20 cellular contexts compared by ENCODE assay signal in genomic region chr15:62989366-62990055, GRCh38. TPM values are rescaled to one million over a fixed set of nuclear protein-coding genes. Genes with fewer than 3 reads are reported as not detected.
DNase-seq lines count a peak whose midpoint lies in the region; ATAC-seq and TF ChIP-seq lines count a peak whose summit lies in the region.
"Had no signal": no experiment of that assay in that cellular context is flagged by ENCODE, and none has a peak within 500 bp of the region (broad histone marks: within the 10 kb centered on the region; RNA-seq: fewer than 3 reads in every experiment).

No MANE protein-coding gene starts in this region.

- H3K4me3 ChIP-seq in fibroblast of pulmonary artery (replicated peaks; ENCODE audit: low read depth, low read length) (no peak overlapping the region), retinal pigment epithelial cell (ENCODE audit: low read length) (no peak overlapping the region), Karpas-422 (ENCODE audit: low read length) (no peak overlapping the region)
- H3K4me3 ChIP-seq: lower lobe of right lung, prostate gland, SK-N-MC had no signal

- no peaks in the 10 kb centered on the region for H3K4me1 ChIP-seq in Karpas-422 (ENCODE audit: low read length)
- H3K4me1 ChIP-seq: lower lobe of right lung, prostate gland had no signal

- no peak overlapping the region for H3K4me2 ChIP-seq in Karpas-422 (ENCODE audit: low read depth, low read length, poor library complexity, severe bottlenecking)

- ATAC-seq in HG03378 (IDR thresholded peaks at IDR 0.05; ENCODE audit: unreplicated experiment): no peak
- ATAC-seq: lower lobe of right lung; naive thymus-derived CD4-positive, alpha-beta T cell had no signal

- H4K20me1 ChIP-seq in Karpas-422 (ENCODE audit: insufficient read depth, low read depth, low read length): no peaks in the 10 kb centered on the region

- DNase-seq in EL (peak; percentile 74), T1000 (lab: John Stamatoyannopoulos, UW) (peak; percentile 28), fibroblast of pulmonary artery (ENCODE audit: low read depth) (peak; percentile 25), retinal pigment epithelial cell (ENCODE audit: low read depth) (peak; percentile 82), NCI-H82 treated with DMSO at 0.1 percent for 48 hours (lab: John Stamatoyannopoulos, UW; ENCODE audit: unreplicated experiment) (no peak), Karpas-422 (no peak), NCI-H146 treated with DMSO at 0.1 percent for 48 hours (lab: John Stamatoyannopoulos, UW; ENCODE audit: unreplicated experiment) (no peak)
- DNase-seq: activated CD4-positive, alpha-beta T cell treated with anti-CD3 and anti-CD28 coated beads, Interleukin-2, amount 10 ng/mL, durations not matched to agents 7 days and 5 days; activated naive CD4-positive, alpha-beta T cell treated with anti-CD3 and anti-CD28 coated beads for 36 hours; Caco-2; effector CD4-positive, alpha-beta T cell; GDM1; lower lobe of right lung; naive thymus-derived CD4-positive, alpha-beta T cell; NCI-H524 treated with DMSO at 0.1 percent for 48 hours; OCI-M1; stimulated activated CD4-positive, alpha-beta T cell treated with anti-CD3 and anti-CD28 coated beads, Interleukin-15, amount 100 ng/mL, for 24 hours had no signal

- H3K9me2 ChIP-seq in Karpas-422 (replicated peaks; ENCODE audit: insufficient read depth, low read length): no peaks in the 10 kb centered on the region

- no peak overlapping the region for H2AFZ ChIP-seq in Karpas-422 (ENCODE audit: low read length)

- H3K9me3 ChIP-seq in Karpas-422 (ENCODE audit: low read length): no peaks in the 10 kb centered on the region
- H3K9me3 ChIP-seq: Caco-2, lower lobe of right lung, prostate gland had no signal

- no peak overlapping the region for H3K27ac ChIP-seq in Karpas-422 (ENCODE audit: low read length)
- H3K27ac ChIP-seq: lower lobe of right lung, prostate gland, SK-N-MC had no signal

- H3K36me3 ChIP-seq in Karpas-422 (ENCODE audit: insufficient read depth, low read length): no peaks in the 10 kb centered on the region
- H3K36me3 ChIP-seq: lower lobe of right lung, prostate gland had no signal

- no peaks in the 10 kb centered on the region for H3K27me3 ChIP-seq in Karpas-422 (ENCODE audit: low read length)

- no peak overlapping the region for H3K9ac ChIP-seq in Karpas-422 (ENCODE audit: low read length)

- H3K79me2 ChIP-seq in Karpas-422 (ENCODE audit: low read length): no peaks in the 10 kb centered on the region

- TF ChIP-seq CTCF in fibroblast of pulmonary artery (IDR thresholded peaks at IDR 0.05; ENCODE audit: low read length, missing control alignments) (no peak), retinal pigment epithelial cell (conservative IDR thresholded peaks at IDR 0.05; ENCODE audit: low read depth, low read length) (no peak)

RNA-seq across cellular contexts. Expression of gene TPM1, which starts 53.0 kb away (rescaled TPM):
- 10.1 and 11.5 TPM in 2 replicates for total RNA-seq in Karpas-422 (2014; rRNA removed; shearing (Covaris generic); ENCODE audit: low replicate concordance)

Comparison
In these comparisons a context has a peak if more than half of its experiments do, and no peak if none do; other contexts are left out.
1. DNase-seq: peak in EL (single experiment), T1000 (single experiment), fibroblast of pulmonary artery (single experiment) and retinal pigment epithelial cell (single experiment); none in NCI-H82 treated with DMSO at 0.1 percent for 48 hours (single experiment), Karpas-422 (single experiment) and NCI-H146 treated with DMSO at 0.1 percent for 48 hours (single experiment).